In genomic region chr2:26103752-26104151, GRCh38 we compare ENCODE assay signal across 28 cellular contexts.
"Had no signal": no experiment of that assay in that cellular context is flagged by ENCODE, and none has a peak within 500 bp of the region (broad histone marks: within the 10 kb centered on the region; RNA-seq: fewer than 3 reads in every experiment).

No MANE protein-coding gene starts in this region.

- H3K27me3 ChIP-seq: colonic mucosa, esophagus squamous epithelium, gastroesophageal sphincter, heart left ventricle, hepatocyte, left lung had no signal

- H2AFZ ChIP-seq: hepatocyte had no signal

- H3K4me1 ChIP-seq: colonic mucosa had no signal

- H3K4me3 Mint-ChIP-seq: dendritic cell treated with granulocyte-macrophage colony-stimulating factor and Interleukin-4, amounts not matched to agents 40 ng/mL and 50 ng/mL, for 4 days; effector memory CD8-positive, alpha-beta T cell; endodermal cell; immature natural killer cell; mesothelial cell of epicardium; naive B cell; naive thymus-derived CD8-positive, alpha-beta T cell had no signal

- H3K27ac Mint-ChIP-seq: dendritic cell treated with granulocyte-macrophage colony-stimulating factor and Interleukin-4, amounts not matched to agents 40 ng/mL and 50 ng/mL, for 4 days; endodermal cell; immature natural killer cell; mesothelial cell of epicardium; naive thymus-derived CD8-positive, alpha-beta T cell had no signal

- H3K4me1 Mint-ChIP-seq: endodermal cell had no signal

- ATAC-seq: effector memory CD8-positive, alpha-beta T cell; esophagus mucosa; gastroesophageal sphincter; heart left ventricle; left cardiac atrium; left lung; left ventricle myocardium superior; lower lobe of right lung; mucosa of descending colon; naive thymus-derived CD8-positive, alpha-beta T cell had no signal

- H3K9me3 Mint-ChIP-seq: effector memory CD8-positive, alpha-beta T cell; immature natural killer cell had no signal

- H3K27me3 Mint-ChIP-seq: dendritic cell treated with granulocyte-macrophage colony-stimulating factor and Interleukin-4, amounts not matched to agents 40 ng/mL and 50 ng/mL, for 4 days; effector memory CD8-positive, alpha-beta T cell; naive B cell; naive thymus-derived CD8-positive, alpha-beta T cell had no signal

- H3K9me3 ChIP-seq: colonic mucosa, esophagus squamous epithelium, gastroesophageal sphincter, mucosa of descending colon had no signal

- FAIRE-seq: endometrium, keratinocyte had no signal

- H3K27ac ChIP-seq: colonic mucosa, epithelial cell of prostate, esophagus squamous epithelium, gastroesophageal sphincter, heart left ventricle, hepatocyte, left lung, lower lobe of right lung had no signal

- DNase-seq: colonic mucosa; cortex of kidney; effector CD8-positive, alpha-beta T cell; effector memory CD8-positive, alpha-beta T cell; endodermal cell; erythroblast; esophagus squamous epithelium; foreskin fibroblast; foreskin melanocyte; heart left ventricle; hypothalamus; immature natural killer cell; left cardiac atrium; left lung; left ventricle myocardium superior; lower lobe of right lung; mesenchymal stem cell; mucosa of descending colon; naive B cell; naive thymus-derived CD8-positive, alpha-beta T cell had no signal

- H3K4me3 ChIP-seq: colonic mucosa, esophagus squamous epithelium, gastroesophageal sphincter, heart left ventricle, hepatocyte, left lung, lower lobe of right lung, mucosa of descending colon had no signal

- H3K4me2 ChIP-seq: hepatocyte had no signal
